Comparison of ENCODE assay signal across 8 cellular contexts in the genomic region with DNA sequence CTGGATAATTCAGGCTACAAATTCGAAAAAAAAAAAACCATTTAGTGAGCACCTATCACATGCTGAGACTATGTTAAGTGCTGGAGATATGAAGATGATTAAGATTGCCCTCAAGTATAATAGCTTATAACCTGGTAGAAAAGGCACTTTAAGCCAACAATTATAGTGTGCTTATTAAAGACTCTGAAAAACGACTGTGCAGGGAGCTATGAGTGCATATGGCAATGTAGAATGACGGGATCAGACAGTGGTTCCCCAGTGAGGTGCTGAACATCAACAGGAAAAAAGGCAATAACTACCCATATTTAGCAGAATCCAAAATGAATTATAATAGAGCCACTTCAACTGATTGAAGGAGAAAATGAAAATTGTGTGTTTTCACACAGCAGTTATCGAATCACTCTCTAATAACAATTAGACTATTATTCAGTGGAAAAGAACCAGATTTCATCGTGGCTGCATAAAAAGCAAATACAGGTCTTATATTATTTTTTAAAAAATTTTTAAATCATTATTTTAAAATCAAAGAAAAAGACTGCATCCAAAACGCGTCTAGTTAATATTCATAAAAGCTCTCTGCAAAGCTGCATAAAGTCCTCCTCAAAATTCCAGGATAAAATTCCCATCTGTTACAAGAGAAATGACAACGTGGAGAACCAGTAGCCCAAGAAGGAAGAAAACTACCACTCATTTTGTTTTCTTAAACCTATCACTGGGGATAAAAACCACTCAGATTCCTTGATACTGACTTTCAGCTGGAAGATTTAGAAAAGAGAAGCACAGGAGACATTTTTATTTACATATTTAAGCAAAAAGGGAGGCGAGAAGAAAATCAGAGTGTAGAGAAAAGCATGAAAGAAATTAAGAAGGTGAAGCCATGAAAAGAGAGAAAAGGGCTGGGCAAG. TPM values are rescaled to one million over a fixed set of nuclear protein-coding genes. Genes with fewer than 3 reads are reported as not detected.
DNase-seq lines count a peak whose midpoint lies in the region; TF ChIP-seq lines count a peak whose summit lies in the region.

No MANE protein-coding gene starts in this region.

- H3K4me1 ChIP-seq in SJSA1 (replicated peaks): peaks cover 27% of the 10 kb centered on the region

- no peak for TF ChIP-seq CTCF in fibroblast of mammary gland (conservative IDR thresholded peaks at IDR 0.05; ENCODE audit: control insufficient read depth, insufficient read depth, low read depth, low read length)
- no peak for TF ChIP-seq CTCF in retinal pigment epithelial cell (conservative IDR thresholded peaks at IDR 0.05; ENCODE audit: low read depth, low read length)

- no peaks in the 10 kb centered on the region for H3K9me3 ChIP-seq in SJSA1 (replicated peaks)

- peaks cover 4% of the 10 kb centered on the region; the same call in 1 of the 2 replicates for H3K36me3 ChIP-seq in SJSA1

- H3K27ac ChIP-seq in SJSA1: peak overlapping the region; percentile 90

- peak overlapping the region; percentile 80 for H3K4me3 ChIP-seq in SJSA1
- H3K4me3 ChIP-seq in fibroblast of mammary gland (ENCODE audit: control insufficient read depth, low read depth, low read length): peak overlapping the region; percentile 90
- H3K4me3 ChIP-seq in retinal pigment epithelial cell (ENCODE audit: low read length): peak overlapping the region; percentile 95

- no peaks in the 10 kb centered on the region for H3K27me3 ChIP-seq in SJSA1 (replicated peaks)

- DNase-seq in NCI-H446 (lab: John Stamatoyannopoulos, UW) (peak; percentile 4 to 9), NCI-H446 treated with DMSO at 0.1 percent for 48 hours (lab: John Stamatoyannopoulos, UW) (no peak), SJSA1 (ENCODE audit: low read depth in 1 of 2, low spot score in 2 of 2) (peak in 1 of 2 experiments; percentile 7), fibroblast of mammary gland (ENCODE audit: low read depth) (peak; percentile 22), retinal pigment epithelial cell (ENCODE audit: low read depth) (no peak), SHP77 (lab: John Stamatoyannopoulos, UW) (no peak), NCI-H1105 (lab: John Stamatoyannopoulos, UW) (no peak)
- no peak for DNase-seq in stimulated activated CD4-positive, alpha-beta T cell treated with anti-CD3 and anti-CD28 coated beads, Interleukin-12 subunit alpha, Interleukin-12 subunit beta, amount 100 ng/mL, for 4 hours

RNA-seq across cellular contexts. Expression of a gene that starts 1.1 kb away (rescaled TPM):
- total RNA-seq in SJSA1 (2014; rRNA removed; shearing (Covaris generic)): 22.5 and 44.2 TPM in 2 replicates

Comparison
In these comparisons a context has a peak if more than half of its experiments do, and no peak if none do; other contexts are left out.
1. DNase-seq: peak in NCI-H446 (2 of 2) and fibroblast of mammary gland (single experiment); none in NCI-H446 treated with DMSO at 0.1 percent for 48 hours (single experiment), retinal pigment epithelial cell (single experiment), SHP77 (0 of 2), stimulated activated CD4-positive, alpha-beta T cell treated with anti-CD3 and anti-CD28 coated beads, Interleukin-12 subunit alpha, Interleukin-12 subunit beta, amount 100 ng/mL, for 4 hours (single experiment) and NCI-H1105 (single experiment).
2. Peak in every context shown above with its lines, with median percentiles within 50 percentile points of each other: H3K4me3 ChIP-seq.